ENCODE assay signal across 8 cellular contexts in genomic region chr3:160003520-160004128, GRCh38. TPM values are rescaled to one million over a fixed set of nuclear protein-coding genes. Genes with fewer than 3 reads are reported as not detected.
A peak's percentile ranks its signal among the peaks of the same experiment; 100 is the strongest.
DNase-seq lines count a peak whose midpoint lies in the region; ATAC-seq and TF ChIP-seq lines count a peak whose summit lies in the region.

No MANE protein-coding gene starts in this region.

- peak; percentile 51 for DNase-seq in CD14-positive monocyte (ENCODE audit: low spot score)
- peak; percentile 39 for DNase-seq in NCI-H1092 treated with DMSO at 0.1 percent for 48 hours (lab: John Stamatoyannopoulos, UW)
- DNase-seq in nephron progenitor cell, result peak; percentile 56
- no peak for DNase-seq in mesothelial cell of epicardium (ENCODE audit: low spot score in 2 of 2, unreplicated experiment in 2 of 2)

- TF ChIP-seq CTCF in CD14-positive monocyte (IDR thresholded peaks at IDR 0.05), result peak; percentile 68
- peak; percentile 74 for TF ChIP-seq CTCF in VCaP (conservative IDR thresholded peaks at IDR 0.05)
- peak; percentile 43 for TF ChIP-seq CTCF in nephron progenitor cell (IDR thresholded peaks at IDR 0.05)
- no peak for TF ChIP-seq CTCF in mesothelial cell of epicardium (IDR thresholded peaks at IDR 0.05; ENCODE audit: unreplicated experiment)

- H3K9me3 Mint-ChIP-seq in CD14-positive monocyte (no peaks in the 10 kb centered on the region), nephron progenitor cell (no peaks in the 10 kb centered on the region), mesothelial cell of epicardium (no peaks in the 10 kb centered on the region)

- intact Hi-C loops in CD14-positive monocyte (cut with micrococcal nuclease), result loop anchor here in 1 of 2 donors (2.0 to 10.0 kb wide), 2 partner anchors 79 to 119 kb away; no protein-coding TSS in a partner anchor

- H3K36me3 Mint-ChIP-seq in CD14-positive monocyte (no peaks in the 10 kb centered on the region), nephron progenitor cell (ENCODE audit: low read depth) (no peaks in the 10 kb centered on the region), mesothelial cell of epicardium (no peaks in the 10 kb centered on the region)

- H3K4me3 Mint-ChIP-seq in CD14-positive monocyte (no peak overlapping the region), nephron progenitor cell (no peak overlapping the region), mesothelial cell of epicardium (no peak overlapping the region)

- no peak overlapping the region for H3K27ac ChIP-seq in VCaP

- ATAC-seq in GM18519 (IDR thresholded peaks at IDR 0.05; ENCODE audit: low FRiP score, unreplicated experiment) (peak; percentile 80), HG02852 (IDR thresholded peaks at IDR 0.05; ENCODE audit: unreplicated experiment) (peak; percentile 91), esophagus mucosa (peak; percentile 45)

- peaks cover 14% of the 10 kb centered on the region for H3K4me1 Mint-ChIP-seq in CD14-positive monocyte
- peaks cover 5% of the 10 kb centered on the region for H3K4me1 Mint-ChIP-seq in nephron progenitor cell
- peaks cover 6% of the 10 kb centered on the region for H3K4me1 Mint-ChIP-seq in mesothelial cell of epicardium

- H3K27ac Mint-ChIP-seq in CD14-positive monocyte (peak overlapping the region in 1 of 7 donors; percentile 50), nephron progenitor cell (no peak overlapping the region), mesothelial cell of epicardium (no peak overlapping the region)

- H3K27me3 Mint-ChIP-seq in CD14-positive monocyte (ENCODE audit: low read depth in 3 of 3), result peaks cover 0 to 4% (median 0%) of the 10 kb centered on the region in 3 donors
- H3K27me3 Mint-ChIP-seq in nephron progenitor cell (ENCODE audit: low read depth, poor library complexity), result peaks cover 8% of the 10 kb centered on the region
- peaks cover 2% of the 10 kb centered on the region for H3K27me3 Mint-ChIP-seq in mesothelial cell of epicardium (ENCODE audit: low read depth)

RNA-seq across cellular contexts. Expression of gene IL12A, which starts 15.0 kb away (rescaled TPM):
- polyA plus RNA-seq in CD14-positive monocyte, result under 1 TPM in 1 of 2 donors, not detected in 1; 0.24 TPM
- 0.80 TPM for total RNA-seq in esophagus mucosa
- not detected in 3 replicates for total RNA-seq in mesothelial cell of epicardium

Comparison
In these comparisons a context has a peak if more than half of its experiments do, and no peak if none do; other contexts are left out.
1. DNase-seq: peak in CD14-positive monocyte (single experiment), NCI-H1092 treated with DMSO at 0.1 percent for 48 hours (single experiment) and nephron progenitor cell (single experiment); none in mesothelial cell of epicardium (0 of 2).
2. Peak in every context shown above with its lines, with median percentiles within 50 percentile points of each other: ATAC-seq.